10 cellular contexts compared by ENCODE assay signal in the genomic region with DNA sequence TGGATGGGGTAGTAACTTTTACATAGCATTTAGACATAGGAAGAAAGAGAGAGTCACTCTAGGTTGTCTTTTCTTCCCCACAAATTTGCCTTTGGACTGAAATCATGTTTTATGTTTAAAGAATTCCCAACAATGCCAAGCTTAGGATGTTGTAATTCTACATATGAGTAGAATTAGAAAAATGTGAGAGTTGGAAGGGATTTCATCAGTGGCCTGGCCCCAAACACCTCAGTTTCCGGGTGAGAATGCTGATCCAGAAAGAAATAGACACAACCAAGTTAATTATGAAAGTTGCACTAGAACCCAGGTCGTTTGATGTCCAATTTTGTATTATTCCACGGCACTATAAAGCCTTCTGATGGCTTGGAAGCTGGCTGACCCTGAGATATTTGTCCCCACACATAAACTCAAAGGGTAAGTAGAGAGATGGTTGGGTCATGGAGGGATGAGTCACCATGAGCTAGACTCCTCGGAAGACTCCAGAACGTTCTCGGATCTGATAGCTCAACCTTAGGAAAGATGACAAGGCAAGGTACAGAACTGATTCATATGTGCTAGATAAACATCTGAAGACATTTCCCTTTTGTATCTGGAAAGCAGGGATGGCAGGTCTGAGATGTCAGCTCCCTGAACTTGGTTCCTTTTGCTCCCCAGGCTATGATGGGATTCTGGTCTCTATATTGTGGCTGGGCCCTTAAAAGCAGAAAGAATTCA. TPM values are rescaled to one million over a fixed set of nuclear protein-coding genes. Genes with fewer than 3 reads are reported as not detected.
DNase-seq lines count a peak whose midpoint lies in the region; ATAC-seq and TF ChIP-seq lines count a peak whose summit lies in the region.
"Had no signal": no experiment of that assay in that cellular context is flagged by ENCODE, and none has a peak within 500 bp of the region (broad histone marks: within the 10 kb centered on the region; RNA-seq: fewer than 3 reads in every experiment).

No MANE protein-coding gene starts in this region.

- H2AFZ ChIP-seq in mammary epithelial cell (ENCODE audit: low read depth, low read length), result peak overlapping the region; percentile 71

- no peaks in the 10 kb centered on the region for H3K27me3 ChIP-seq in mammary epithelial cell (ENCODE audit: insufficient read depth, low read length)

- intact Hi-C loops in mammary epithelial cell (cut with micrococcal nuclease), result loop anchor here (1.0 to 10.0 kb wide), 3 partner anchors 55 to 511 kb away; no protein-coding TSS in a partner anchor

- H3K4me3 ChIP-seq in mammary epithelial cell (replicated peaks in 1 of 3; ENCODE audit: insufficient read depth in 1 of 3, low read depth in 2 of 3, low read length in 3 of 3), result no peak overlapping the region

- in situ Hi-C loops in mammary epithelial cell (cut with MboI; ENCODE audit: low sequenced_read_pairs in 2 of 2), result no loop called here

- no TSS peak for BruUV-seq in mammary epithelial cell (replicated peaks; lab: Mats Ljungman, UMichigan)

- no peaks in the 10 kb centered on the region for H3K9me3 Mint-ChIP-seq in activated CD4-positive, alpha-beta memory T cell treated with anti-CD3 and anti-CD28 coated beads, Interleukin-2, amount 10 ng/mL, durations not matched to agents 7 days and 5 days
- H3K9me3 Mint-ChIP-seq: nephron had no signal

- DNase-seq in HS-5 (ENCODE audit: low read depth), result peak; percentile 55
- DNase-seq in mammary epithelial cell, result peak; percentile 82
- DNase-seq in iris pigment epithelial cell (ENCODE audit: low read depth), result peak; percentile 68
- DNase-seq in activated CD4-positive, alpha-beta T cell treated with anti-CD3 and anti-CD28 coated beads for 48 hours, result no peak
- no peak for DNase-seq in activated CD4-positive, alpha-beta memory T cell treated with anti-CD3 and anti-CD28 coated beads, Interleukin-2, amount 10 ng/mL, durations not matched to agents 7 days and 5 days
- DNase-seq: NCI-H187 treated with DMSO at 0.1 percent for 48 hours, NCI-H526 treated with DMSO at 0.1 percent for 48 hours had no signal

- CTCF ChIA-PET in mammary epithelial cell (lab: Charles Lee; ENCODE audit: low non-redundant PET), result interaction anchor here (0.6 kb wide), 1 partner anchor 67 kb away, joined by 3 read pairs; no protein-coding TSS in a partner anchor
- CTCF ChIA-PET in activated CD4-positive, alpha-beta memory T cell treated with anti-CD3 and anti-CD28 coated beads, Interleukin-2, amount 10 ng/mL, durations not matched to agents 7 days and 5 days (lab: Charles Lee), result interaction anchor here (0.5 kb wide), 1 partner anchor 18 kb away, joined by 5 read pairs; no protein-coding TSS in a partner anchor

- H3K9me3 ChIP-seq in mammary epithelial cell (replicated peaks; ENCODE audit: insufficient read depth, low read length), result no peaks in the 10 kb centered on the region

- H3K4me1 ChIP-seq in mammary epithelial cell (ENCODE audit: insufficient read depth, low read length), result peaks cover 52% of the 10 kb centered on the region

- peaks cover 16% of the 10 kb centered on the region for H3K27me3 Mint-ChIP-seq in activated CD4-positive, alpha-beta memory T cell treated with anti-CD3 and anti-CD28 coated beads, Interleukin-2, amount 10 ng/mL, durations not matched to agents 7 days and 5 days

- H3K36me3 Mint-ChIP-seq in activated CD4-positive, alpha-beta memory T cell treated with anti-CD3 and anti-CD28 coated beads, Interleukin-2, amount 10 ng/mL, durations not matched to agents 7 days and 5 days (ENCODE audit: low read depth), result no peaks in the 10 kb centered on the region

- no peaks in the 10 kb centered on the region for H3K79me2 ChIP-seq in mammary epithelial cell (ENCODE audit: insufficient read depth, low read length)

- no peaks in the 10 kb centered on the region for H3K36me3 ChIP-seq in mammary epithelial cell (ENCODE audit: insufficient read depth, low read length)

- H3K4me3 Mint-ChIP-seq in activated CD4-positive, alpha-beta memory T cell treated with anti-CD3 and anti-CD28 coated beads, Interleukin-2, amount 10 ng/mL, durations not matched to agents 7 days and 5 days, result no peak overlapping the region
- H3K4me3 Mint-ChIP-seq: nephron had no signal

- POLR2A ChIA-PET in activated CD4-positive, alpha-beta memory T cell treated with anti-CD3 and anti-CD28 coated beads, Interleukin-2, amount 10 ng/mL, durations not matched to agents 7 days and 5 days (lab: Charles Lee), result no interaction called here

- dilution Hi-C loops in mammary epithelial cell (cut with HindIII; ENCODE audit: low sequenced_read_pairs), result no loop called here

- no peak for ATAC-seq in HG03439 (IDR thresholded peaks at IDR 0.05; ENCODE audit: unreplicated experiment)
- ATAC-seq in GM21786 (IDR thresholded peaks at IDR 0.05; ENCODE audit: unreplicated experiment), result no peak

- peak overlapping the region; percentile 15 for H3K9ac ChIP-seq in mammary epithelial cell (ENCODE audit: insufficient read depth, low read length)

- 56% methylated on average over 6 of the region's 6 CpGs for WGBS in mammary epithelial cell (ENCODE audit: low coverage, missing lambda C conversion rate)

- no peaks in the 10 kb centered on the region for H3K4me1 Mint-ChIP-seq in activated CD4-positive, alpha-beta memory T cell treated with anti-CD3 and anti-CD28 coated beads, Interleukin-2, amount 10 ng/mL, durations not matched to agents 7 days and 5 days

- peak overlapping the region; percentile 78 for H3K27ac ChIP-seq in mammary epithelial cell (ENCODE audit: insufficient read depth, low read depth, low read length)

- no peak for TF ChIP-seq CTCF in mammary epithelial cell (conservative IDR thresholded peaks at IDR 0.05 in 1 of 2, IDR thresholded peaks at IDR 0.05 in 1 of 2; ENCODE audit: extremely low read depth in 1 of 2, insufficient read depth in 1 of 2, low read depth in 1 of 2, low read length in 2 of 2)

- peak overlapping the region; percentile 39 for H3K4me2 ChIP-seq in mammary epithelial cell (ENCODE audit: insufficient read depth, low read depth, low read length)

- no peak overlapping the region for H3K27ac Mint-ChIP-seq in activated CD4-positive, alpha-beta memory T cell treated with anti-CD3 and anti-CD28 coated beads, Interleukin-2, amount 10 ng/mL, durations not matched to agents 7 days and 5 days
- H3K27ac Mint-ChIP-seq: nephron had no signal

- H4K20me1 ChIP-seq in mammary epithelial cell (ENCODE audit: insufficient read depth, low read length), result no peaks in the 10 kb centered on the region

RNA-seq across cellular contexts. Expression of a gene that starts 48.8 kb away (rescaled TPM):
- 10 to 100 TPM; 16.3 to 22.6 TPM for total RNA-seq in mammary epithelial cell
- 16.3 TPM for polyA plus RNA-seq in mammary epithelial cell
- polyA minus RNA-seq in mammary epithelial cell, result 84.0 TPM
- total RNA-seq in activated CD4-positive, alpha-beta memory T cell treated with anti-CD3 and anti-CD28 coated beads, Interleukin-2, amount 10 ng/mL, durations not matched to agents 7 days and 5 days, result 10 to 100 TPM; 12.6 to 15.2 TPM

Comparison
In these comparisons a context has a peak if more than half of its experiments do, and no peak if none do; other contexts are left out.
1. DNase-seq: peak in HS-5 (single experiment), mammary epithelial cell (single experiment) and iris pigment epithelial cell (single experiment); none in activated CD4-positive, alpha-beta T cell treated with anti-CD3 and anti-CD28 coated beads for 48 hours (single experiment) and activated CD4-positive, alpha-beta memory T cell treated with anti-CD3 and anti-CD28 coated beads, Interleukin-2, amount 10 ng/mL, durations not matched to agents 7 days and 5 days (single experiment).